24 cellular contexts compared by ENCODE assay signal in the genomic region with DNA sequence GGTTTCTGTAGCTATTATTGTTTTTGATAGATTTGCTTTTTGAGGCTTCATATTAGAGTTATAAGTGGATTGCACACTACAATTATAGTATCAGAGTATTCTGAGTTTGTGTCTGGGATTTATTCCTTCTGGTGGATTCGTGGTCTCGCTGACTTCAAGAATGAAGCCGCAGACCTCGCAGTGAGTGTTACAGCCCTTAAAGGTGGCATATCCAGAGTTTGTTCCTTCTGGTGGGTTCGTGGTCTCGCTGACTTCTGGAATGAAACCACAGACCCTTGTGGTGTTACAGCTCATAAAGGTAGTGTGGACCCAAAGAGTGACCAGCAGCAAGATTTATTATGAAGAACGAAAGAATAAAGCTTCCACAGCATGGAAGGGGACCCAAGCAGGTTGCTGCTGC.
"Had no signal": no experiment of that assay in that cellular context is flagged by ENCODE, and none has a peak within 500 bp of the region (broad histone marks: within the 10 kb centered on the region; RNA-seq: fewer than 3 reads in every experiment).

No MANE protein-coding gene starts in this region.

- DNase-seq: activated CD4-positive, alpha-beta T cell treated with anti-CD3 and anti-CD28 coated beads, Interleukin-2, amount 50 U/mL, for 1 hour; activated CD4-positive, CD25-positive, alpha-beta regulatory T cell; activated CD8-positive, alpha-beta memory T cell treated with anti-CD3 and anti-CD28 coated beads, Interleukin-2, amount 50 U/mL, for 4 hours; activated CD8-positive, alpha-beta T cell treated with anti-CD3 and anti-CD28 coated beads for 36 hours; activated gamma-delta T cell treated with Interleukin-2 at 50 U/mL for 16 hours; activated naive CD4-positive, alpha-beta T cell treated with anti-CD3 and anti-CD28 coated beads, Interleukin-2, amount 50 U/mL, for 16 hours; activated T-cell treated with anti-CD3 and anti-CD28 coated beads, Interleukin-2, amount 50 U/mL, for 72 hours; brain microvascular endothelial cell; cerebellar nuclear complex; MM.1S; NCI-H1105; NCI-H1436; NCI-H1694 treated with DMSO at 0.1 percent for 48 hours; NCI-H2029 treated with DMSO at 0.1 percent for 48 hours; NCI-H345; NCI-H510A; NCI-H526 treated with DMSO at 0.1 percent for 48 hours; NCI-H82; T-helper 1 cell had no signal

- H3K27ac ChIP-seq: brain microvascular endothelial cell, cardiac muscle cell, SK-N-MC, VCaP had no signal

- H3K36me3 ChIP-seq: brain microvascular endothelial cell, cardiac muscle cell had no signal

- H3K27me3 ChIP-seq: brain microvascular endothelial cell, cardiac muscle cell had no signal

- ATAC-seq: activated T-cell treated with anti-CD3 and anti-CD28 coated beads, Interleukin-2, amount 50 U/mL, for 72 hours; Right ventricle myocardium inferior had no signal

- H3K27me3 Mint-ChIP-seq: activated CD8-positive, alpha-beta T cell treated with anti-CD3 and anti-CD28 coated beads for 36 hours had no signal

- H3K27ac Mint-ChIP-seq: activated CD8-positive, alpha-beta T cell treated with anti-CD3 and anti-CD28 coated beads for 36 hours; activated T-cell treated with anti-CD3 and anti-CD28 coated beads, Interleukin-2, amount 50 U/mL, for 72 hours; activated T-helper 2 cell treated with anti-CD3 and anti-CD28 coated beads, Interferon-gamma antibody, Interleukin-2, Interleukin-4, amounts not matched to agents 10 μg/mL and 5 μg/mL and 100 μg/mL, durations not matched to agents 14 hours and 24 hours and 36 hours had no signal

- H3K4me3 ChIP-seq: cardiac muscle cell, SK-N-MC had no signal

- H3K4me3 Mint-ChIP-seq: activated CD8-positive, alpha-beta T cell treated with anti-CD3 and anti-CD28 coated beads for 36 hours; activated T-cell treated with anti-CD3 and anti-CD28 coated beads, Interleukin-2, amount 50 U/mL, for 72 hours had no signal
